ENCODE assay signal across 22 cellular contexts in the genomic region with DNA sequence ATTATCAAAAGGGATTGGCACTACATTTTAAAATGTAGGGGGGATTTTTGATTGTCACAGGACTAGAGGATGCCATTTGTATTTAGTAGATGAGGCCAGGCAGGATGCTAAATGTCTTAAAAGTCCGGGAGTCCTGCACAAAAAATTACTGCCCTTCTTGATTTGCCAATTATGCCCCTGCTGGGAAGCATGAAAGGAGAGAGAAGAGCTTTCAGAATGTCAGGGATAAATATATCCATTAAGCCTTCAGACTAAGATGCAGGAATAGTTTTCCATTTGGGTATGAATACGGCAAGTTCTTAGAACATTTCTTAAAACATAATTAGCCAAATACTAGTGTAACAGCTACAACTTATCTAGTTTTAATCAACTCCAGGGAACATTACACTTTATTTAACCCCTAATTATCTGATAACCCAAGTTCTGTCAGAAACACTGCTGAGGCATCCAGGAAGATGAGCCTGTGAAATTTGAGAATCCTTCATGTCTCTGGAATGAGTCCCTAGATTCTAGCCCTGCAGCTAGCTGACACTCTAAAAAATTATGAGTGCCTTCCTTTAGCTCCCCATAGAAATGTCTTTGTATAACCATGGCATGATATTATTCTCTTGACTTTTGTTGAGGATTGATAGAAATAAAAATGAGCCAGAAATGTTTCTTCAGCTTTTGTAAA. TPM values are rescaled to one million over a fixed set of nuclear protein-coding genes. Genes with fewer than 3 reads are reported as not detected.
DNase-seq lines count a peak whose midpoint lies in the region; ATAC-seq and TF ChIP-seq lines count a peak whose summit lies in the region.
"Had no signal": no experiment of that assay in that cellular context is flagged by ENCODE, and none has a peak within 500 bp of the region (broad histone marks: within the 10 kb centered on the region; RNA-seq: fewer than 3 reads in every experiment).

No MANE protein-coding gene starts in this region.

- H3K36me3 Mint-ChIP-seq in CD8-positive, alpha-beta T cell: peaks cover 53% of the 10 kb centered on the region
- H3K36me3 Mint-ChIP-seq in activated B cell treated with CpG ODN at 0.5 μM for 24 hours (ENCODE audit: low read depth): peaks cover 26% of the 10 kb centered on the region
- peaks cover 4 to 47% (median 14%) of the 10 kb centered on the region in 3 donors for H3K36me3 Mint-ChIP-seq in naive thymus-derived CD8-positive, alpha-beta T cell

- no peak overlapping the region for H3K27ac ChIP-seq in CD8-positive, alpha-beta T cell (ENCODE audit: low read depth, low read length)
- no peak overlapping the region for H3K27ac ChIP-seq in HEK293 (ENCODE audit: extremely low read depth, low read depth, low read length)
- no peak overlapping the region for H3K27ac ChIP-seq in Peyer's patch

- no peak for ATAC-seq in CD8-positive, alpha-beta T cell
- ATAC-seq in activated B cell treated with CpG ODN at 0.5 μM for 24 hours (ENCODE audit: low read depth): no peak
- no peak for ATAC-seq in naive thymus-derived CD8-positive, alpha-beta T cell
- no peak for ATAC-seq in HG02798 (IDR thresholded peaks at IDR 0.05; ENCODE audit: poor library complexity, unreplicated experiment)
- ATAC-seq in HG03095 (IDR thresholded peaks at IDR 0.05; ENCODE audit: unreplicated experiment): no peak

- peaks cover 49% of the 10 kb centered on the region for H3K4me1 Mint-ChIP-seq in CD8-positive, alpha-beta T cell (ENCODE audit: low read depth)
- H3K4me1 Mint-ChIP-seq in activated B cell treated with CpG ODN at 0.5 μM for 24 hours: peaks cover 52% of the 10 kb centered on the region
- peaks cover 24 to 55% (median 50%) of the 10 kb centered on the region in 4 donors for H3K4me1 Mint-ChIP-seq in naive thymus-derived CD8-positive, alpha-beta T cell

- no peaks in the 10 kb centered on the region for H3K27me3 ChIP-seq in CD8-positive, alpha-beta T cell (ENCODE audit: insufficient read depth, low read length)
- H3K27me3 ChIP-seq in Peyer's patch: no peaks in the 10 kb centered on the region
- H3K27me3 ChIP-seq: right atrium auricular region had no signal

- no peak overlapping the region for H3K4me3 ChIP-seq in CD8-positive, alpha-beta T cell (ENCODE audit: low read depth, low read length)
- H3K4me3 ChIP-seq in HEK293 (ENCODE audit: low read depth, low read length) (no peak overlapping the region), Peyer's patch (no peak overlapping the region)
- H3K4me3 ChIP-seq: right atrium auricular region had no signal

- intact Hi-C loops in CD8-positive, alpha-beta T cell (cut with DNase I, micrococcal nuclease): no loop called here
- intact Hi-C loops in activated B cell treated with CpG ODN at 0.5 μM for 24 hours (cut with micrococcal nuclease): no loop called here

- no peak for TF ChIP-seq CTCF in CD8-positive, alpha-beta T cell (IDR thresholded peaks at IDR 0.05)
- TF ChIP-seq CTCF in HEK293 (tag by site-specific recombination; IDR thresholded peaks at IDR 0.05): no peak
- TF ChIP-seq CTCF in activated B cell treated with CpG ODN at 0.5 μM for 24 hours (IDR thresholded peaks at IDR 0.05): no peak
- no peak for TF ChIP-seq CTCF in Peyer's patch (IDR thresholded peaks at IDR 0.05)
- no peak for TF ChIP-seq CTCF in GM20000 (IDR thresholded peaks at IDR 0.05; ENCODE audit: extremely low read depth, missing control alignments)

- H3K9me3 Mint-ChIP-seq in CD8-positive, alpha-beta T cell: no peaks in the 10 kb centered on the region
- no peaks in the 10 kb centered on the region for H3K9me3 Mint-ChIP-seq in activated B cell treated with CpG ODN at 0.5 μM for 24 hours
- no peaks in the 10 kb centered on the region for H3K9me3 Mint-ChIP-seq in naive thymus-derived CD8-positive, alpha-beta T cell
- H3K9me3 Mint-ChIP-seq: activated CD4-positive, alpha-beta memory T cell treated with anti-CD3 and anti-CD28 coated beads for 36 hours; T-helper 2 cell treated with Interferon-gamma antibody and Interleukin-4, amounts not matched to agents 5 μg/mL and 100 μg/mL, for 36 hours had no signal

- POLR2A ChIA-PET in CD8-positive, alpha-beta T cell (lab: Charles Lee): interaction anchor here (0.9 to 1.5 kb wide), 3 partner anchors 20 to 46 kb away, joined by 3 to 6 read pairs (median 4); no protein-coding TSS in a partner anchor
- POLR2A ChIA-PET in HEK293 (lab: Yijun Ruan, JAX) (no interaction called here), activated B cell treated with CpG ODN at 0.5 μM for 24 hours (lab: Charles Lee) (interaction anchor here (0.7 to 3.0 kb wide), 3 partner anchors 35 to 73 kb away, joined by 3 to 23 read pairs (median 3); partner anchors contain the start of genes ITM2B and RB1)
- POLR2A ChIA-PET in naive thymus-derived CD8-positive, alpha-beta T cell (lab: Charles Lee): no interaction called here

- CTCF ChIA-PET in CD8-positive, alpha-beta T cell (lab: Charles Lee): interaction anchor here (1.0 to 1.5 kb wide), 2 partner anchors 32 to 34 kb away, joined by 3 read pairs; partner anchors contain the start of gene ITM2B
- CTCF ChIA-PET in HEK293 (lab: Yijun Ruan, JAX): interaction anchor here (1.2 kb wide), 1 partner anchor 141 kb away, joined by 3 read pairs; no protein-coding TSS in a partner anchor
- CTCF ChIA-PET in activated B cell treated with CpG ODN at 0.5 μM for 24 hours (lab: Charles Lee): no interaction called here

- peaks cover 16% of the 10 kb centered on the region for H3K36me3 ChIP-seq in CD8-positive, alpha-beta T cell (ENCODE audit: insufficient read depth, low read length)
- peaks cover 12 to 28% of the 10 kb centered on the region in 2 experiments; a peak in 2 of 3 replicates for H3K36me3 ChIP-seq in HEK293 (ENCODE audit: control insufficient read depth in 2 of 2, insufficient read depth in 1 of 2, low read length in 2 of 2)
- peaks cover 0 to 20% (median 0%) of the 10 kb centered on the region in 3 donors for H3K36me3 ChIP-seq in Peyer's patch

- DNase-seq in CD8-positive, alpha-beta T cell: no peak
- DNase-seq in activated B cell treated with CpG ODN at 0.5 μM for 24 hours: no peak
- DNase-seq in naive thymus-derived CD8-positive, alpha-beta T cell: no peak
- DNase-seq in Peyer's patch: no peak
- no peak for DNase-seq in GM20000 (ENCODE audit: low spot score)
- DNase-seq: activated CD4-positive, alpha-beta memory T cell treated with anti-CD3 and anti-CD28 coated beads for 36 hours; activated naive CD4-positive, alpha-beta T cell; AML-193; anterior cingulate cortex; Calu3; central memory CD4-positive, alpha-beta T cell; hippocampal formation; islet precursor cell; mammary epithelial cell; NCI-H1436 treated with DMSO at 0.1 percent for 48 hours; NCI-H226; nucleus accumbens had no signal

- no peaks in the 10 kb centered on the region for H3K9me3 ChIP-seq in CD8-positive, alpha-beta T cell (ENCODE audit: low read length)
- H3K9me3 ChIP-seq in HEK293 (ENCODE audit: control insufficient read depth, insufficient read depth, low read depth, low read length) (no peaks in the 10 kb centered on the region), Peyer's patch (no peaks in the 10 kb centered on the region)
- H3K9me3 ChIP-seq: right atrium auricular region had no signal

- no peak overlapping the region for H3K4me3 Mint-ChIP-seq in CD8-positive, alpha-beta T cell
- no peak overlapping the region for H3K4me3 Mint-ChIP-seq in activated B cell treated with CpG ODN at 0.5 μM for 24 hours
- H3K4me3 Mint-ChIP-seq in naive thymus-derived CD8-positive, alpha-beta T cell: no peak overlapping the region
- H3K4me3 Mint-ChIP-seq: activated CD4-positive, alpha-beta memory T cell treated with anti-CD3 and anti-CD28 coated beads for 36 hours; T-helper 2 cell treated with Interferon-gamma antibody and Interleukin-4, amounts not matched to agents 5 μg/mL and 100 μg/mL, for 36 hours had no signal

- H3K27me3 Mint-ChIP-seq in CD8-positive, alpha-beta T cell (ENCODE audit: low read depth): no peaks in the 10 kb centered on the region
- no peaks in the 10 kb centered on the region for H3K27me3 Mint-ChIP-seq in activated B cell treated with CpG ODN at 0.5 μM for 24 hours
- no peaks in the 10 kb centered on the region for H3K27me3 Mint-ChIP-seq in naive thymus-derived CD8-positive, alpha-beta T cell
- H3K27me3 Mint-ChIP-seq: activated CD4-positive, alpha-beta memory T cell treated with anti-CD3 and anti-CD28 coated beads for 36 hours had no signal

- peak overlapping the region; percentile 91 for H3K27ac Mint-ChIP-seq in CD8-positive, alpha-beta T cell
- H3K27ac Mint-ChIP-seq in activated B cell treated with CpG ODN at 0.5 μM for 24 hours: peak overlapping the region; percentile 85
- H3K27ac Mint-ChIP-seq in naive thymus-derived CD8-positive, alpha-beta T cell: peak overlapping the region in 9 of 10 donors; percentile 10 to 87 (median 42)
- H3K27ac Mint-ChIP-seq: activated CD4-positive, alpha-beta memory T cell treated with anti-CD3 and anti-CD28 coated beads for 36 hours; T-helper 2 cell treated with Interferon-gamma antibody and Interleukin-4, amounts not matched to agents 5 μg/mL and 100 μg/mL, for 36 hours had no signal

- H3K4me1 ChIP-seq in CD8-positive, alpha-beta T cell (ENCODE audit: insufficient read depth, low read length): peaks cover 28% of the 10 kb centered on the region
- H3K4me1 ChIP-seq in HEK293 (ENCODE audit: control insufficient read depth, insufficient read depth, low read length): peaks cover 6% of the 10 kb centered on the region; the same call in 1 of the 2 replicates
- peaks cover 0 to 6% (median 0%) of the 10 kb centered on the region in 4 donors for H3K4me1 ChIP-seq in Peyer's patch

- no peak for TF ChIP-seq POLR2A in Peyer's patch (IDR thresholded peaks at IDR 0.05)

TF ChIP-seq in HEK293, 187 proteins besides CTCF, POLR2A, EP300 and RAD21 (continues in another document):
- TF ChIP-seq SP7 (tag by site-specific recombination; IDR thresholded peaks at IDR 0.05): peak; percentile 79

RNA-seq across cellular contexts. Expression of gene ITM2B, which starts 34.1 kb away (rescaled TPM):
- total RNA-seq in CD8-positive, alpha-beta T cell: 100 to 1,000 TPM; 280 to 308 TPM
- 102 and 114 TPM in 2 replicates for total RNA-seq in activated B cell treated with CpG ODN at 0.5 μM for 24 hours
- total RNA-seq in naive thymus-derived CD8-positive, alpha-beta T cell: 100 to 1,000 TPM; 733 to 793 TPM
- 1,000 to 10,000 TPM; 1,063 to 1,292 (median 1,234) TPM for polyA plus RNA-seq in naive thymus-derived CD8-positive, alpha-beta T cell
- total RNA-seq in Peyer's patch: 100 to 1,000 TPM; 136 to 528 (median 417) TPM

RNA-seq across cellular contexts. Expression of gene RB1, which starts 36.4 kb away (rescaled TPM):
- 10 to 100 TPM; 11.5 to 12.5 TPM for total RNA-seq in CD8-positive, alpha-beta T cell
- total RNA-seq in activated B cell treated with CpG ODN at 0.5 μM for 24 hours (61.1 and 70.5 TPM in 2 replicates), Peyer's patch (10 to 100 TPM; 18.2 to 79.2 (median 22.7) TPM)
- 10 to 100 TPM; 27.3 to 32.6 TPM for total RNA-seq in naive thymus-derived CD8-positive, alpha-beta T cell
- polyA plus RNA-seq in naive thymus-derived CD8-positive, alpha-beta T cell: 10 to 100 TPM; 11.9 to 18.0 (median 12.5) TPM

Comparison
In these comparisons a context has a peak if more than half of its experiments do, and no peak if none do; other contexts are left out.
1. POLR2A ChIA-PET loops: an anchor here in CD8-positive, alpha-beta T cell (0.9 to 1.5 kb wide) and activated B cell treated with CpG ODN at 0.5 μM for 24 hours (0.7 to 3.0 kb wide); none called in HEK293 and naive thymus-derived CD8-positive, alpha-beta T cell.